In the genomic region with DNA sequence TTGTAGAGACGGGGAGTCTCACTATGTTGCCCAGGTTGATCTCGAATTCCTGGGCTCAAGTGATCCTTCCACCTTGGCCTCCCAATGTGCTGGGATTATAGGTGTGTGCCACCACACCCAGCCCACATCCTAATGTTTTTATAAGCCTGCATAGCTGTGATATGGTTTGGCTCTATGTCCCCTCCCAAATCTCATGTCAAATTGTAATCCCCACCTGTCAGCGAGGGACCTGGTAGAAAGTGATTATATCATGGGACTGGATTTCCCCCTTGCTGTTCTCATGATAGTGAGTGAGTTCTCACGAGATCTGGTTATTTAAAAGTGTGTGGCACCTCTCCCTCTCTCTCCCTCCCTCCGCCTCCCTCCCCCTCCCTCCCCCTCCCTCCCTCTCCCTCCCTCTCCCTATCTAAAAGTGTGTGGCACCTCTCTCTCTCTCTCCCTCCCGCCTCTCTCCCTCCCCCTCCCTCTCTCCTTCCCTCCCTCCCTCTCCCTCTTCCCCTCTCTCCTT, we compare ENCODE assay signal across 8 cellular contexts.
"Had no signal": no experiment of that assay in that cellular context is flagged by ENCODE, and none has a peak within 500 bp of the region (broad histone marks: within the 10 kb centered on the region; RNA-seq: fewer than 3 reads in every experiment).

No MANE protein-coding gene starts in this region.

- H3K4me3 Mint-ChIP-seq: HFFc6, IgD-negative memory B cell had no signal

- H3K27ac Mint-ChIP-seq: HFFc6 had no signal

- DNase-seq: GM23248, GOT3, H7, HFFc6, KG1 had no signal

- H3K36me3 ChIP-seq: HAP-1 had no signal

- ATAC-seq: HCT116 had no signal

- H3K36me3 Mint-ChIP-seq: IgD-negative memory B cell had no signal

- H3K4me1 Mint-ChIP-seq: IgD-negative memory B cell had no signal

- H3K27ac ChIP-seq: GM23248 had no signal

- H3K9ac ChIP-seq: GM23248 had no signal

- H3K9me3 Mint-ChIP-seq: HFFc6, IgD-negative memory B cell had no signal

- H3K4me3 ChIP-seq: GM23248, HAP-1 had no signal
